In the genomic region with DNA sequence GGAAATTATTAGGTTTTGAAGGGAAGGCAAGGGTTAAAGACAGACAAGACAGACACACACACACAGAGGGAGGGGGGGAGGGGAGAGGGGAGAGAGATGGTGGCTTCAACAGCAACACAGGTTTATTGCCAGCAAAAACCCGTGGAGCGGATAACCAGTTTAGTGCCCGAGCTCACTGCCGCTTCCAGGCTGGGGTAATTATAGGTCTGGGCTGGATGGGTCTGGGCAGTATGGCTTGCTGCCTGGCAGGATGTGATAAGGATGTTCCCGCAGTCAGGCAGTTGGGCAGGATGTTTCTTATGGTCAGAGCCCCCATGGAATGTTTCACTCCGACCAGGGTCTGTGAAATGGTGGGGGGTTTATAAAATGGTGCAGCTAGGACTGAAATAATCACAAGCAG, we compare ENCODE assay signal across 1 cellular context.
TF ChIP-seq lines count a peak whose summit lies in the region.

No MANE protein-coding gene starts in this region.

TF ChIP-seq in H1, 55 proteins besides CTCF, POLR2A, EP300 and RAD21 (continued from another document):
- no peak for TF ChIP-seq BCL11A (IDR thresholded peaks at IDR 0.05; ENCODE audit: low read depth in 2 of 2, low read length in 2 of 2)
- TF ChIP-seq RXRA (IDR thresholded peaks at IDR 0.05; ENCODE audit: insufficient read depth, low read depth, low read length), result no peak
- no peak for TF ChIP-seq NANOG (IDR thresholded peaks at IDR 0.05; ENCODE audit: insufficient read depth, low read depth, low read length, poor library complexity, severe bottlenecking)
- TF ChIP-seq SUZ12 (IDR thresholded peaks at IDR 0.05; ENCODE audit: low read length), result no peak
- no peak for TF ChIP-seq TBP (IDR thresholded peaks at IDR 0.05; ENCODE audit: low read depth, low read length)
- no peak for TF ChIP-seq SRF (IDR thresholded peaks at IDR 0.05; ENCODE audit: low read depth, low read length)
- TF ChIP-seq SIN3A (conservative IDR thresholded peaks at IDR 0.05 in 1 of 2, IDR thresholded peaks at IDR 0.05 in 1 of 2; ENCODE audit: low read depth in 1 of 2, low read length in 2 of 2), result no peak
- TF ChIP-seq, protein P1, sequence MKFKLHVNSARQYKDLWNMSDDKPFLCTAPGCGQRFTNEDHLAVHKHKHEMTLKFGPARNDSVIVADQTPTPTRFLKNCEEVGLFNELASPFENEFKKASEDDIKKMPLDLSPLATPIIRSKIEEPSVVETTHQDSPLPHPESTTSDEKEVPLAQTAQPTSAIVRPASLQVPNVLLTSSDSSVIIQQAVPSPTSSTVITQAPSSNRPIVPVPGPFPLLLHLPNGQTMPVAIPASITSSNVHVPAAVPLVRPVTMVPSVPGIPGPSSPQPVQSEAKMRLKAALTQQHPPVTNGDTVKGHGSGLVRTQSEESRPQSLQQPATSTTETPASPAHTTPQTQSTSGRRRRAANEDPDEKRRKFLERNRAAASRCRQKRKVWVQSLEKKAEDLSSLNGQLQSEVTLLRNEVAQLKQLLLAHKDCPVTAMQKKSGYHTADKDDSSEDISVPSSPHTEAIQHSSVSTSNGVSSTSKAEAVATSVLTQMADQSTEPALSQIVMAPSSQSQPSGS (IDR thresholded peaks at IDR 0.05; ENCODE audit: low read length), result no peak
- no peak for TF ChIP-seq YY1 (IDR thresholded peaks at IDR 0.05; ENCODE audit: low read depth, low read length)
- TF ChIP-seq GABPA (IDR thresholded peaks at IDR 0.05; ENCODE audit: borderline replicate concordance, insufficient read depth, low read length), result no peak
- no peak for TF ChIP-seq RBBP5 (IDR thresholded peaks at IDR 0.05; ENCODE audit: borderline replicate concordance, low read depth, low read length)
- no peak for TF ChIP-seq KDM4A (IDR thresholded peaks at IDR 0.05; ENCODE audit: low read depth, low read length, severe bottlenecking)
